Comparison of ENCODE assay signal across 1 cellular context in genomic region chr12:6462234-6462995, GRCh38.
TF ChIP-seq lines count a peak whose summit lies in the region.

No MANE protein-coding gene starts in this region.

TF ChIP-seq in liver, 16 proteins besides CTCF, POLR2A, EP300 and RAD21:
- TF ChIP-seq REST (IDR thresholded peaks at IDR 0.05) (no peak), FOXA2 (IDR thresholded peaks at IDR 0.05) (no peak), YY1 (IDR thresholded peaks at IDR 0.05) (no peak), EGR1 (IDR thresholded peaks at IDR 0.05; ENCODE audit: low read depth in 2 of 2) (no peak), RXRA (IDR thresholded peaks at IDR 0.05) (no peak), HNF4A (conservative IDR thresholded peaks at IDR 0.05) (no peak), ZBTB33 (IDR thresholded peaks at IDR 0.05) (no peak)
